In the genomic region with DNA sequence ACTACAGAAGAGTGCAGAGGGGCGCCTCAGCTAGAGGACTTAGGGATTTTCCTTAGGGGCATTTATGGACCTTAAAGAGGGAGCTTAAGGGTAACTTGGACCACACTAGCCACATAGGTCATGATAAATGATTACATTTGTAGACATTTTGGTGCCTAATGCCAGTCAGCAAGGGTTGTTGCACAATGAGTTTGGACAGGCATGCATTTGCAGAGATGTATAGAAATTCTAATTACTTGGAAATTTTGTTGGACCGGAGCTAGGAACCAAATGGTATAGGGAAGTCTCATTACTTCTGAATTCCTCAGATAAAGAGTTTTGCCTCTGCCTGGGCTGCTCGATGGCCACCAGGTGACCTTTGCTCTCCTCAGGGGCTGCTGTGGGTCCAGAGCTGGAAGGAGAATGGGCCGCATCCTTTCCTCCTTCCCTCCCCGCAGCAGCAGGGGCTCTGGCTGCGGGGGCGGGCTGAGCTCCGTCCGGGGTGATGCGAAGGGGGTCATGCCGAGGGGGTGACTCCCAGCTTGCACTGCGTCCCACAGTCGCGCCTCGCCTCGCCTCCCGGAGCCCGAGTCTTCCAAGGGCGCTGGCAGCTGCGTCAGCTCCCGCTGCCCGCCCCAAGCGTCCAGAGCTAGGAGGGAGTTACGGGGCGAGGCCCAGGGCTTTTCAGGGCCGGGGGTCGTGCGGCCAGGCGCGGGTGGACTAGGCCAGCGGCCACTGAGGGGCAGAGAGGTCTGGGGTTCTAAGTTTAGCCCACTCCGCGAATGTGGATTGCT, we compare ENCODE assay signal across 8 cellular contexts. TPM values are rescaled to one million over a fixed set of nuclear protein-coding genes. Genes with fewer than 3 reads are reported as not detected.
A peak's percentile ranks its signal among the peaks of the same experiment; 100 is the strongest.
DNase-seq lines count a peak whose midpoint lies in the region; ATAC-seq, FAIRE-seq and TF ChIP-seq lines count a peak whose summit lies in the region.

No MANE protein-coding gene starts in this region.

- CTCF ChIA-PET in RWPE1 (lab: Yijun Ruan, JAX), result interaction anchor here (1.2 kb wide), 1 partner anchor 13 kb away, joined by 3 read pairs; no protein-coding TSS in a partner anchor

- intact Hi-C loops in posterior cingulate gyrus (cut with DNase I), result loop anchor here (2.0 kb wide), 1 partner anchor 18 kb away; no protein-coding TSS in a partner anchor

- DNase-seq in CD1c-positive myeloid dendritic cell (ENCODE audit: extremely low spot score) (peak; percentile 51), RWPE1 (ENCODE audit: low spot score) (no peak), foreskin keratinocyte (no peak), posterior cingulate gyrus (peak in 6 of 10 donors; percentile 31 to 90 (median 73)), NCI-H187 treated with DMSO at 0.1 percent for 48 hours (lab: John Stamatoyannopoulos, UW) (no peak), D721Med (ENCODE audit: insufficient read length, low spot score) (no peak)

- H3K27me3 ChIP-seq in foreskin keratinocyte, result no peaks in the 10 kb centered on the region

- POLR2A ChIA-PET in RWPE1 (lab: Yijun Ruan, JAX; ENCODE audit: low non-redundant PET), result interaction anchor here (0.5 to 2.4 kb wide), 6 partner anchors 14 to 29 kb away, joined by 3 to 17 read pairs (median 6); no protein-coding TSS in a partner anchor

- peak overlapping the region; percentile 99 for H3K27ac ChIP-seq in RWPE1
- H3K27ac ChIP-seq in foreskin keratinocyte, result peak overlapping the region; percentile 100

- ATAC-seq in foreskin keratinocyte (no peak), HG02623 (IDR thresholded peaks at IDR 0.05; ENCODE audit: unreplicated experiment) (no peak), GM18517 (IDR thresholded peaks at IDR 0.05; ENCODE audit: unreplicated experiment) (no peak)

- TF ChIP-seq CTCF in RWPE1 (conservative IDR thresholded peaks at IDR 0.05; ENCODE audit: low read depth) (no peak), foreskin keratinocyte (conservative IDR thresholded peaks at IDR 0.05) (no peak), D721Med (IDR thresholded peaks at IDR 0.05; ENCODE audit: insufficient read depth, missing control alignments) (no peak)

- no peak for FAIRE-seq in D721Med (lab: Jason Lieb, UNC)

- H3K4me1 ChIP-seq in foreskin keratinocyte, result peaks cover 21% of the 10 kb centered on the region

RNA-seq across cellular contexts. Expression of gene MALAT1, which starts 20.2 kb away (rescaled TPM):
- 1,538 and 2,710 TPM in 2 replicates for total RNA-seq in foreskin keratinocyte
- 10.1 and 11.9 TPM in 2 replicates for polyA plus RNA-seq in foreskin keratinocyte

RNA-seq across cellular contexts. Expression of gene SCYL1, which starts 46.3 kb away (rescaled TPM):
- total RNA-seq in foreskin keratinocyte, result 62.2 and 66.1 TPM in 2 replicates
- 62.0 and 62.8 TPM in 2 replicates for polyA plus RNA-seq in foreskin keratinocyte

RNA-seq across cellular contexts. Expression of gene NEAT1, which starts 56.0 kb away (rescaled TPM):
- 66.8 and 83.1 TPM in 2 replicates for total RNA-seq in foreskin keratinocyte
- polyA plus RNA-seq in foreskin keratinocyte, result 100 and 119 TPM in 2 replicates

Comparison
In these comparisons a context has a peak if more than half of its experiments do, and no peak if none do; other contexts are left out.
1. DNase-seq: peak in CD1c-positive myeloid dendritic cell (single experiment) and posterior cingulate gyrus (6 of 10); none in RWPE1 (single experiment), foreskin keratinocyte (0 of 2), NCI-H187 treated with DMSO at 0.1 percent for 48 hours (single experiment) and D721Med (single experiment).